In genomic region chr17:17919169-17920107, GRCh38 we compare ENCODE assay signal across 1 cellular context.
TF ChIP-seq lines count a peak whose summit lies in the region.

No MANE protein-coding gene starts in this region.

TF ChIP-seq in HEK293, 187 proteins besides CTCF, POLR2A, EP300 and RAD21 (continued from another document and continues in another):
- TF ChIP-seq ZNF843 (tag by site-specific recombination; IDR thresholded peaks at IDR 0.05) (no peak), SCRT2 (tag by site-specific recombination; IDR thresholded peaks at IDR 0.05) (peak; percentile 44; the same call in 1 of the 2 replicates), ZNF624 (tag by site-specific recombination; IDR thresholded peaks at IDR 0.05) (no peak), ZNF248 (tag by site-specific recombination; IDR thresholded peaks at IDR 0.05) (no peak), OVOL3 (tag by site-specific recombination; IDR thresholded peaks at IDR 0.05) (no peak), ZNF530 (tag by site-specific recombination; IDR thresholded peaks at IDR 0.05; ENCODE audit: low read depth) (no peak), ZNF747 (tag by site-specific recombination; IDR thresholded peaks at IDR 0.05) (no peak), MYNN (tag by site-specific recombination; IDR thresholded peaks at IDR 0.05; ENCODE audit: borderline replicate concordance) (no peak), GLIS1 (tag by site-specific recombination; IDR thresholded peaks at IDR 0.05) (peak; percentile 56), ZNF132 (tag by site-specific recombination; IDR thresholded peaks at IDR 0.05; ENCODE audit: borderline replicate concordance) (no peak), SP2 (tag by site-specific recombination; IDR thresholded peaks at IDR 0.05) (no peak), ZFP69B (tag by site-specific recombination; IDR thresholded peaks at IDR 0.05) (peak; percentile 27; the same call in 1 of the 2 replicates), ZBTB20 (tag by site-specific recombination; IDR thresholded peaks at IDR 0.05) (no peak), ZNF350 (tag by site-specific recombination; IDR thresholded peaks at IDR 0.05) (no peak), SALL2 (tag by site-specific recombination; IDR thresholded peaks at IDR 0.05; ENCODE audit: borderline replicate concordance) (no peak), KLF10 (tag by site-specific recombination; IDR thresholded peaks at IDR 0.05) (no peak), ZNF335 (tag by site-specific recombination; conservative IDR thresholded peaks at IDR 0.05) (no peak), ZNF24 (tag by site-specific recombination; IDR thresholded peaks at IDR 0.05) (no peak), ZNF239 (tag by site-specific recombination; IDR thresholded peaks at IDR 0.05) (no peak), ZNF658 (tag by site-specific recombination; IDR thresholded peaks at IDR 0.05) (no peak), ZNF518A (tag by site-specific recombination; conservative IDR thresholded peaks at IDR 0.05; ENCODE audit: low read depth) (no peak), ZBTB10 (tag by site-specific recombination; IDR thresholded peaks at IDR 0.05) (no peak), ZNF175 (tag by site-specific recombination; IDR thresholded peaks at IDR 0.05) (no peak), FEZF1 (tag by site-specific recombination; IDR thresholded peaks at IDR 0.05) (no peak), ZSCAN16 (tag by site-specific recombination; IDR thresholded peaks at IDR 0.05) (no peak), PRDM6 (tag by site-specific recombination; IDR thresholded peaks at IDR 0.05) (no peak), AEBP2 (tag by site-specific recombination; IDR thresholded peaks at IDR 0.05; ENCODE audit: borderline replicate concordance) (no peak), ZNF645 (tag by site-specific recombination; IDR thresholded peaks at IDR 0.05) (no peak), INSM2 (tag by site-specific recombination; IDR thresholded peaks at IDR 0.05) (no peak), ZNF654 (tag by site-specific recombination; IDR thresholded peaks at IDR 0.05; ENCODE audit: low read depth) (peak; percentile 99), ZNF692 (tag by site-specific recombination; IDR thresholded peaks at IDR 0.05) (no peak), ZNF133 (tag by site-specific recombination; IDR thresholded peaks at IDR 0.05) (no peak), ZNF16 (tag by site-specific recombination; IDR thresholded peaks at IDR 0.05; ENCODE audit: low read depth) (no peak), ZBTB1 (tag by site-specific recombination; IDR thresholded peaks at IDR 0.05) (no peak), ZXDB (tag by site-specific recombination; IDR thresholded peaks at IDR 0.05) (no peak), YY2 (tag by site-specific recombination; IDR thresholded peaks at IDR 0.05) (no peak), ZNF121 (tag by site-specific recombination; IDR thresholded peaks at IDR 0.05) (no peak), ZNF292 (tag by site-specific recombination; IDR thresholded peaks at IDR 0.05; ENCODE audit: borderline replicate concordance, low read depth) (no peak), ZNF266 (tag by site-specific recombination; IDR thresholded peaks at IDR 0.05; ENCODE audit: low read depth) (no peak), BCL11A (tag by site-specific recombination; IDR thresholded peaks at IDR 0.05; ENCODE audit: low read depth) (no peak), ZNF704 (tag by site-specific recombination; IDR thresholded peaks at IDR 0.05) (no peak), ZBTB26 (tag by site-specific recombination; optimal IDR thresholded peaks at IDR 0.05) (no peak), ZBTB17 (tag by site-specific recombination; IDR thresholded peaks at IDR 0.05) (0 out of 2 replicates have a peak, but pooled peaks have one; percentile 34), IKZF3 (tag by site-specific recombination; IDR thresholded peaks at IDR 0.05) (0 out of 2 replicates have a peak, but pooled peaks have one; percentile 37), ZNF600 (tag by site-specific recombination; IDR thresholded peaks at IDR 0.05) (no peak), ZNF169 (tag by site-specific recombination; IDR thresholded peaks at IDR 0.05) (no peak), ZNF660 (tag by site-specific recombination; IDR thresholded peaks at IDR 0.05) (peak; percentile 68; the same call in 1 of the 2 replicates), TCF7L2 (IDR thresholded peaks at IDR 0.05; ENCODE audit: borderline replicate concordance, low read depth, low read length) (no peak), ZNF19 (tag by site-specific recombination; IDR thresholded peaks at IDR 0.05; ENCODE audit: low read depth) (no peak), ZNF354C (tag by site-specific recombination; IDR thresholded peaks at IDR 0.05; ENCODE audit: borderline replicate concordance, low read depth) (no peak), ZFP37 (tag by site-specific recombination; IDR thresholded peaks at IDR 0.05) (no peak), ZNF423 (tag by site-specific recombination; IDR thresholded peaks at IDR 0.05) (no peak)
